In the genomic region with DNA sequence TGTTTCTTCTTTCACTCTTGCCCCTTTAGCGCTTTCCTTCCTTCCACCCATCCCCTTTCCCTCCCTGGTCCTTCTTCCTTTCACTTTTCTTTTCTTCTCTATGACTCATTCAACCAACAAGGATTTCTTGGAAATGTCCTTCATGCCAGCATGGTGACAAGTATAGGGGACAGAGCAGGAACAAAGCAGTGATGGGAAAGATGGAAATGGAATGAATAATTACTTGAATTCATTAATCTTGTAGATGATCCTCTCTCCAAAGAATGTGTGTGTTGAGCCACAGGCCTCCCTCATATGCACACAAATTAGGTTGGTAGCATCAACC, we compare ENCODE assay signal across 9 cellular contexts. TPM values are rescaled to one million over a fixed set of nuclear protein-coding genes. Genes with fewer than 3 reads are reported as not detected.
DNase-seq lines count a peak whose midpoint lies in the region; ATAC-seq, FAIRE-seq and TF ChIP-seq lines count a peak whose summit lies in the region.
"Had no signal": no experiment of that assay in that cellular context is flagged by ENCODE, and none has a peak within 500 bp of the region (broad histone marks: within the 10 kb centered on the region; RNA-seq: fewer than 3 reads in every experiment).

No MANE protein-coding gene starts in this region.

- DNase-seq in COLO829 (ENCODE audit: low spot score) = peak; percentile 54
- DNase-seq in MV-4-11 (lab: John Stamatoyannopoulos, UW) = peak; percentile 75
- DNase-seq in pancreas = no peak
- DNase-seq in erythroblast (lab: John Stamatoyannopoulos, UW) = no peak
- DNase-seq in midbrain (lab: John Stamatoyannopoulos, UW) = no peak

- ATAC-seq in pancreas (peak; percentile 12 to 66 (median 34)), HG02885 (IDR thresholded peaks at IDR 0.05; ENCODE audit: poor library complexity, unreplicated experiment) (no peak), GM18868 (IDR thresholded peaks at IDR 0.05; ENCODE audit: unreplicated experiment) (no peak)

- H3K4me1 ChIP-seq in duodenal mucosa (ENCODE audit: control insufficient read depth in 1 of 2, insufficient read depth in 2 of 2, low read length in 2 of 2) (peaks cover 32 to 48% of the 10 kb centered on the region in 2 donors), pancreas (peaks cover 14 to 41% (median 30%) of the 10 kb centered on the region in 3 donors)

- H3K27ac ChIP-seq in duodenal mucosa (ENCODE audit: low read depth, low read length) (no peak overlapping the region), pancreas (peak overlapping the region; percentile 70 to 86 (median 80))

- H3K36me3 ChIP-seq in duodenal mucosa (ENCODE audit: control insufficient read depth in 1 of 2, insufficient read depth in 2 of 2, low read length in 2 of 2) (peaks cover 6 to 16% of the 10 kb centered on the region in 2 donors), pancreas (peaks cover 0 to 4% (median 0%) of the 10 kb centered on the region in 3 donors)

- no peak for TF ChIP-seq CTCF in pancreas (IDR thresholded peaks at IDR 0.05)

- H3K9ac ChIP-seq in duodenal mucosa (ENCODE audit: low read depth in 1 of 2, low read length in 2 of 2) = peak overlapping the region; percentile 63 to 87

- H3K27me3 ChIP-seq in duodenal mucosa (ENCODE audit: control insufficient read depth in 1 of 2, insufficient read depth in 2 of 2, low read length in 2 of 2) (no peaks in the 10 kb centered on the region), pancreas (no peaks in the 10 kb centered on the region)

- no peak for FAIRE-seq in pancreas (lab: Jason Lieb, UNC)
- FAIRE-seq: endometrium had no signal

- peak overlapping the region; percentile 77 to 79 for H3K4me3 ChIP-seq in duodenal mucosa (ENCODE audit: low read depth in 1 of 2, low read length in 2 of 2)
- H3K4me3 ChIP-seq in pancreas = no peak overlapping the region

- no peak for TF ChIP-seq POLR2A in erythroblast (IDR thresholded peaks at IDR 0.05; ENCODE audit: low read length)

- H3K9me3 ChIP-seq in duodenal mucosa (ENCODE audit: control insufficient read depth in 1 of 2, low read length in 2 of 2) (no peaks in the 10 kb centered on the region), pancreas (no peaks in the 10 kb centered on the region)

- intact Hi-C loops in pancreas (cut with DNase I) = no loop called here

- 96 to 100% methylated on average over 1 of the region's 1 CpG for WGBS in pancreas, 2 donors

RNA-seq across cellular contexts. Expression of a gene that starts 1.5 kb away (rescaled TPM):
- 10 to 100 TPM in 3 of 6 donors, 1 to 10 TPM in 3; 8.3 to 14.2 (median 11.1) TPM for total RNA-seq in pancreas
- polyA plus RNA-seq in pancreas = 10 to 100 TPM; 27.7 to 29.5 TPM

RNA-seq across cellular contexts. Expression of a gene that starts 8.4 kb away (rescaled TPM):
- 100 to 1,000 TPM in 1 of 6 donors, 10 to 100 TPM in 5; 57.7 to 109 (median 69.7) TPM for total RNA-seq in pancreas
- polyA plus RNA-seq in pancreas = 100 to 1,000 TPM; 137 to 150 TPM

RNA-seq across cellular contexts. Expression of a gene that starts 9.8 kb away (rescaled TPM):
- 10 to 100 TPM; 53.5 to 94.1 (median 60.2) TPM for total RNA-seq in pancreas
- polyA plus RNA-seq in pancreas = 100 to 1,000 TPM in 1 of 2 donors, 10 to 100 TPM in 1; 92.6 to 104 TPM

RNA-seq across cellular contexts. Expression of a gene that starts 16.8 kb away (rescaled TPM):
- 10 to 100 TPM; 14.8 to 20.8 (median 17.6) TPM for total RNA-seq in pancreas
- 10 to 100 TPM; 36.8 to 47.6 TPM for polyA plus RNA-seq in pancreas

RNA-seq across cellular contexts. Expression of a gene that starts 24.4 kb away (rescaled TPM):
- 10 to 100 TPM; 21.7 to 43.4 (median 31.0) TPM for total RNA-seq in pancreas
- 10 to 100 TPM; 15.7 to 16.2 TPM for polyA plus RNA-seq in pancreas

Comparison
In these comparisons a context has a peak if more than half of its experiments do, and no peak if none do; other contexts are left out.
1. DNase-seq: peak in COLO829 (single experiment) and MV-4-11 (single experiment); none in pancreas (0 of 6), erythroblast (0 of 2) and midbrain (single experiment).
2. H3K4me3 ChIP-seq: peak in duodenal mucosa (2 of 2); none in pancreas (0 of 4).
3. ATAC-seq: peak in pancreas (4 of 4); none in HG02885 (single experiment) and GM18868 (single experiment).